23 cellular contexts compared by ENCODE assay signal in the genomic region with DNA sequence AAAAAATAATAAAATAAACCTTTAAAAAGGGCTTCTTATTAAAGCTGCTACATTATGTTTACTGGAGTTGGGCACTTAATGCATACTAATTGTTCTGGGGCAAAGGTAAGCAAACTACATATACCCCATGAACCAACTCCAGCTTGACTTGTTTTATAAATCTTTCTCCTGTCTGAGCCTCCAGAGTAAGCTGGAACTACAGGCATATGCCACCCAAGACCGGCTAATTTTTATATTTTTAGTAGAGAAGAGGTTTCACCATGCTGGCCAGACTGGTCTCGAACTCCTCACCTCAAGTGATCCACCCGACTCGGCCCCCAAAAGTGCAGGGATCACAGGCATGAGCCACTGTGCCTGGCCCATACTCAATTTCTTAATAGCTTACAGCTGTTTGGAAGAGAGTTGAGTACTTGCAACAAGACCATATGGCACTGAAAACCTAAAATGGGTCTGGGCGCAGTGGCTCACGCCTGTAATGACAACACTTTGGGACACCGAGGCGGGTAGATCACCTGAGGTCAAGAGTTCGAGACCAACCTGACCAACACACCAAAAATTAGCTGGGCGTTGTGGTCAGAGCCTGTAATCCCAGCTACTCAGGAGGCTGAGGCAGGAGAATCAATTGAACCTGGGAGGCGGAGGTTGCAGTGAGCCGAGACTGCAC. TPM values are rescaled to one million over a fixed set of nuclear protein-coding genes. Genes with fewer than 3 reads are reported as not detected.
DNase-seq lines count a peak whose midpoint lies in the region; ATAC-seq and TF ChIP-seq lines count a peak whose summit lies in the region.
"Had no signal": no experiment of that assay in that cellular context is flagged by ENCODE, and none has a peak within 500 bp of the region (broad histone marks: within the 10 kb centered on the region; RNA-seq: fewer than 3 reads in every experiment).

No MANE protein-coding gene starts in this region.

- no peak overlapping the region for H3K4me3 ChIP-seq in adipocyte (ENCODE audit: low read length)
- H3K4me3 ChIP-seq in foreskin fibroblast (ENCODE audit: low read depth in 1 of 2, low read length in 2 of 2), result no peak overlapping the region
- no peak overlapping the region for H3K4me3 ChIP-seq in vagina
- H3K4me3 ChIP-seq: BLaER1 treated with 17β-estradiol and CSF1 and Interleukin-3, amounts not matched to agents 10 nM and 100 nM; body of pancreas; HAP-1; MG63; right atrium auricular region; upper lobe of left lung had no signal

- no peak for ATAC-seq in GM18498 (IDR thresholded peaks at IDR 0.05; ENCODE audit: unreplicated experiment)
- ATAC-seq: body of pancreas, esophagus mucosa had no signal

- intact Hi-C loops in vagina (cut with DNase I), result no loop called here

- H3K36me3 ChIP-seq in adipocyte (ENCODE audit: control insufficient read depth, insufficient read depth, low read length, severe bottlenecking) (peaks cover 100% of the 10 kb centered on the region), vagina (peaks cover 9 to 97% of the 10 kb centered on the region in 2 donors)

- no peak overlapping the region for H3K9ac ChIP-seq in adipocyte (ENCODE audit: low read length)

- TF ChIP-seq POLR2A in GM15510 (IDR thresholded peaks at IDR 0.05; ENCODE audit: borderline replicate concordance, extremely low read depth, insufficient read length) (peak; percentile 8), vagina (IDR thresholded peaks at IDR 0.05) (no peak)

- DNase-seq in NCI-H1694 treated with DMSO at 0.1 percent for 48 hours (lab: John Stamatoyannopoulos, UW), result peak; percentile 12
- DNase-seq in NCI-H1694 (lab: John Stamatoyannopoulos, UW), result no peak
- DNase-seq in adipocyte (ENCODE audit: low read depth), result peak; percentile 35
- peak; percentile 54 to 82 for DNase-seq in foreskin fibroblast
- no peak for DNase-seq in HuH-7.5 (ENCODE audit: low spot score)
- DNase-seq in vagina (ENCODE audit: extremely low spot score in 2 of 2), result no peak
- DNase-seq: 8988T; activated CD4-positive, CD25-positive, alpha-beta regulatory T cell treated with anti-CD3 and anti-CD28 coated beads, Interleukin-2, amount 50 U/mL, for 72 hours; activated naive CD8-positive, alpha-beta T cell treated with anti-CD3 and anti-CD28 coated beads, Interleukin-2, amount 10 ng/mL, durations not matched to agents 7 days and 5 days; body of pancreas; effector CD8-positive, alpha-beta T cell; head of caudate nucleus; NCI-H1417 treated with DMSO at 0.1 percent for 48 hours; NCI-H526 treated with DMSO at 0.1 percent for 48 hours; stimulated activated CD4-positive, alpha-beta T cell treated with anti-CD3 and anti-CD28 coated beads, Interleukin-12 subunit alpha, Interleukin-12 subunit beta, amount 100 ng/mL, for 4 hours; upper lobe of left lung had no signal

- H3K27me3 ChIP-seq in adipocyte (replicated peaks; ENCODE audit: control insufficient read depth, insufficient read depth, low read length), result no peaks in the 10 kb centered on the region
- no peaks in the 10 kb centered on the region for H3K27me3 ChIP-seq in vagina
- H3K27me3 ChIP-seq: BLaER1 treated with 17β-estradiol and CSF1 and Interleukin-3, amounts not matched to agents 10 nM and 100 nM; body of pancreas; MG63; right atrium auricular region; upper lobe of left lung had no signal

- no peaks in the 10 kb centered on the region for H3K9me3 ChIP-seq in adipocyte (ENCODE audit: control insufficient read depth, low read length)
- H3K9me3 ChIP-seq in vagina, result no peaks in the 10 kb centered on the region
- H3K9me3 ChIP-seq: BLaER1 treated with 17β-estradiol and CSF1 and Interleukin-3, amounts not matched to agents 10 nM and 100 nM; body of pancreas; HAP-1; MG63; right atrium auricular region; upper lobe of left lung had no signal

- TF ChIP-seq CTCF in foreskin fibroblast (IDR thresholded peaks at IDR 0.05; ENCODE audit: low read depth, low read length) (no peak), vagina (IDR thresholded peaks at IDR 0.05) (no peak)

- H3K4me1 ChIP-seq in adipocyte (ENCODE audit: control insufficient read depth, insufficient read depth, low read length) (peaks cover 25% of the 10 kb centered on the region), vagina (peaks cover 41% of the 10 kb centered on the region)
- H3K4me1 ChIP-seq: HAP-1 had no signal

- H3K27ac ChIP-seq in vagina, result no peak overlapping the region
- H3K27ac ChIP-seq: BLaER1 treated with 17β-estradiol and CSF1 and Interleukin-3, amounts not matched to agents 10 nM and 100 nM; body of pancreas; right atrium auricular region; upper lobe of left lung had no signal

RNA-seq across cellular contexts. Expression of a gene that starts 19.9 kb away (rescaled TPM):
- total RNA-seq in vagina, result 248 TPM

RNA-seq across cellular contexts. Expression of a gene that starts 20.0 kb away (rescaled TPM):
- total RNA-seq in vagina, result 15.2 TPM

RNA-seq across cellular contexts. Expression of a gene that starts 23.0 kb away (rescaled TPM):
- total RNA-seq in vagina, result 370 TPM

RNA-seq across cellular contexts. Expression of a gene that starts 52.7 kb away (rescaled TPM):
- total RNA-seq in vagina, result 37.3 TPM

RNA-seq across cellular contexts. Expression of a gene that starts 54.4 kb away (rescaled TPM):
- 149 TPM for total RNA-seq in vagina

Comparison
In these comparisons a context has a peak if more than half of its experiments do, and no peak if none do; other contexts are left out.
1. DNase-seq: peak in NCI-H1694 treated with DMSO at 0.1 percent for 48 hours (single experiment), adipocyte (single experiment) and foreskin fibroblast (2 of 2); none in NCI-H1694 (single experiment), HuH-7.5 (single experiment) and vagina (0 of 2).